ENCODE assay signal across 1 cellular context in genomic region chr19:16185123-16185924, GRCh38.
TF ChIP-seq lines count a peak whose summit lies in the region.

Gene FAM32A (plus strand): TSS chr19:16185410. CDS start chr19:16185443, 33 bp downstream.

TF ChIP-seq in K562, 482 proteins besides CTCF, POLR2A, EP300 and RAD21 (continued from another document and continues in another):
- peak in 1 of 2 experiments; percentile 67; a peak in 1 of 4 replicates for TF ChIP-seq SIN3A (IDR thresholded peaks at IDR 0.05; ENCODE audit: borderline replicate concordance in 2 of 2, control insufficient read depth in 1 of 2, low read depth in 2 of 2, low read length in 2 of 2)
- TF ChIP-seq ZNF224 (CRISPR knock-in tag; IDR thresholded peaks at IDR 0.05), result no peak
- no peak for TF ChIP-seq RFX1 (IDR thresholded peaks at IDR 0.05)
- TF ChIP-seq NCOA6 (IDR thresholded peaks at IDR 0.05), result no peak
- no peak for TF ChIP-seq KAT7 (CRISPR knock-in tag; IDR thresholded peaks at IDR 0.05; ENCODE audit: borderline replicate concordance)
- TF ChIP-seq, protein P1, sequence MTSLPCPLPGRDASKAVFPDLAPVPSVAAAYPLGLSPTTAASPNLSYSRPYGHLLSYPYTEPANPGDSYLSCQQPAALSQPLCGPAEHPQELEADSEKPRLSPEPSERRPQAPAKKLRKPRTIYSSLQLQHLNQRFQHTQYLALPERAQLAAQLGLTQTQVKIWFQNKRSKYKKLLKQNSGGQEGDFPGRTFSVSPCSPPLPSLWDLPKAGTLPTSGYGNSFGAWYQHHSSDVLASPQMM (CRISPR knock-in tag; IDR thresholded peaks at IDR 0.05), result no peak
- TF ChIP-seq, protein P2, sequence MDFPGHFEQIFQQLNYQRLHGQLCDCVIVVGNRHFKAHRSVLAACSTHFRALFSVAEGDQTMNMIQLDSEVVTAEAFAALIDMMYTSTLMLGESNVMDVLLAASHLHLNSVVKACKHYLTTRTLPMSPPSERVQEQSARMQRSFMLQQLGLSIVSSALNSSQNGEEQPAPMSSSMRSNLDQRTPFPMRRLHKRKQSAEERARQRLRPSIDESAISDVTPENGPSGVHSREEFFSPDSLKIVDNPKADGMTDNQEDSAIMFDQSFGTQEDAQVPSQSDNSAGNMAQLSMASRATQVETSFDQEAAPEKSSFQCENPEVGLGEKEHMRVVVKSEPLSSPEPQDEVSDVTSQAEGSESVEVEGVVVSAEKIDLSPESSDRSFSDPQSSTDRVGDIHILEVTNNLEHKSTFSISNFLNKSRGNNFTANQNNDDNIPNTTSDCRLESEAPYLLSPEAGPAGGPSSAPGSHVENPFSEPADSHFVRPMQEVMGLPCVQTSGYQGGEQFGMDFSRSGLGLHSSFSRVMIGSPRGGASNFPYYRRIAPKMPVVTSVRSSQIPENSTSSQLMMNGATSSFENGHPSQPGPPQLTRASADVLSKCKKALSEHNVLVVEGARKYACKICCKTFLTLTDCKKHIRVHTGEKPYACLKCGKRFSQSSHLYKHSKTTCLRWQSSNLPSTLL (IDR thresholded peaks at IDR 0.05), result no peak
- peak; percentile 71; the same call in 1 of the 2 replicates for TF ChIP-seq CREM (IDR thresholded peaks at IDR 0.05; ENCODE audit: low read depth)
- TF ChIP-seq, protein P3, sequence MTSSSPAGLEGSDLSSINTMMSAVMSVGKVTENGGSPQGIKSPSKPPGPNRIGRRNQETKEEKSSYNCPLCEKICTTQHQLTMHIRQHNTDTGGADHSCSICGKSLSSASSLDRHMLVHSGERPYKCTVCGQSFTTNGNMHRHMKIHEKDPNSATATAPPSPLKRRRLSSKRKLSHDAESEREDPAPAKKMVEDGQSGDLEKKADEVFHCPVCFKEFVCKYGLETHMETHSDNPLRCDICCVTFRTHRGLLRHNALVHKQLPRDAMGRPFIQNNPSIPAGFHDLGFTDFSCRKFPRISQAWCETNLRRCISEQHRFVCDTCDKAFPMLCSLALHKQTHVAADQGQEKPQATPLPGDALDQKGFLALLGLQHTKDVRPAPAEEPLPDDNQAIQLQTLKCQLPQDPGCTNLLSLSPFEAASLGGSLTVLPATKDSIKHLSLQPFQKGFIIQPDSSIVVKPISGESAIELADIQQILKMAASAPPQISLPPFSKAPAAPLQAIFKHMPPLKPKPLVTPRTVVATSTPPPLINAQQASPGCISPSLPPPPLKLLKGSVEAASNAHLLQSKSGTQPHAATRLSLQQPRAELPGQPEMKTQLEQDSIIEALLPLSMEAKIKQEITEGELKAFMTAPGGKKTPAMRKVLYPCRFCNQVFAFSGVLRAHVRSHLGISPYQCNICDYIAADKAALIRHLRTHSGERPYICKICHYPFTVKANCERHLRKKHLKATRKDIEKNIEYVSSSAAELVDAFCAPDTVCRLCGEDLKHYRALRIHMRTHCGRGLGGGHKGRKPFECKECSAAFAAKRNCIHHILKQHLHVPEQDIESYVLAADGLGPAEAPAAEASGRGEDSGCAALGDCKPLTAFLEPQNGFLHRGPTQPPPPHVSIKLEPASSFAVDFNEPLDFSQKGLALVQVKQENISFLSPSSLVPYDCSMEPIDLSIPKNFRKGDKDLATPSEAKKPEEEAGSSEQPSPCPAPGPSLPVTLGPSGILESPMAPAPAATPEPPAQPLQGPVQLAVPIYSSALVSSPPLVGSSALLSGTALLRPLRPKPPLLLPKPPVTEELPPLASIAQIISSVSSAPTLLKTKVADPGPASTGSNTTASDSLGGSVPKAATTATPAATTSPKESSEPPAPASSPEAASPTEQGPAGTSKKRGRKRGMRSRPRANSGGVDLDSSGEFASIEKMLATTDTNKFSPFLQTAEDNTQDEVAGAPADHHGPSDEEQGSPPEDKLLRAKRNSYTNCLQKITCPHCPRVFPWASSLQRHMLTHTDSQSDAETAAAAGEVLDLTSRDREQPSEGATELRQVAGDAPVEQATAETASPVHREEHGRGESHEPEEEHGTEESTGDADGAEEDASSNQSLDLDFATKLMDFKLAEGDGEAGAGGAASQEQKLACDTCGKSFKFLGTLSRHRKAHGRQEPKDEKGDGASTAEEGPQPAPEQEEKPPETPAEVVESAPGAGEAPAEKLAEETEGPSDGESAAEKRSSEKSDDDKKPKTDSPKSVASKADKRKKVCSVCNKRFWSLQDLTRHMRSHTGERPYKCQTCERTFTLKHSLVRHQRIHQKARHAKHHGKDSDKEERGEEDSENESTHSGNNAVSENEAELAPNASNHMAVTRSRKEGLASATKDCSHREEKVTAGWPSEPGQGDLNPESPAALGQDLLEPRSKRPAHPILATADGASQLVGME (CRISPR knock-in tag; IDR thresholded peaks at IDR 0.05), result no peak
- TF ChIP-seq MCM7 (IDR thresholded peaks at IDR 0.05), result no peak
- no peak for TF ChIP-seq SMAD3 (CRISPR knock-in tag; conservative IDR thresholded peaks at IDR 0.05)
- peak; percentile 78 to 82 for TF ChIP-seq FOXK2 (conservative IDR thresholded peaks at IDR 0.05 in 1 of 2, IDR thresholded peaks at IDR 0.05 in 1 of 2; ENCODE audit: low read depth in 2 of 2)
- TF ChIP-seq SMARCB1 (IDR thresholded peaks at IDR 0.05; ENCODE audit: insufficient read length, low read depth), result no peak
- TF ChIP-seq RBFOX2 (IDR thresholded peaks at IDR 0.05; ENCODE audit: low read depth, low read length), result peak; percentile 94
- TF ChIP-seq CBX3 (IDR thresholded peaks at IDR 0.05; ENCODE audit: borderline replicate concordance in 1 of 2, low read length in 2 of 2), result peak in 1 of 2 experiments; percentile 56; a peak in 1 of 3 replicates
- TF ChIP-seq NR2C1 (IDR thresholded peaks at IDR 0.05), result no peak
- peak; percentile 62 for TF ChIP-seq NR2C1 (tag; IDR thresholded peaks at IDR 0.05)
- TF ChIP-seq, protein P4, sequence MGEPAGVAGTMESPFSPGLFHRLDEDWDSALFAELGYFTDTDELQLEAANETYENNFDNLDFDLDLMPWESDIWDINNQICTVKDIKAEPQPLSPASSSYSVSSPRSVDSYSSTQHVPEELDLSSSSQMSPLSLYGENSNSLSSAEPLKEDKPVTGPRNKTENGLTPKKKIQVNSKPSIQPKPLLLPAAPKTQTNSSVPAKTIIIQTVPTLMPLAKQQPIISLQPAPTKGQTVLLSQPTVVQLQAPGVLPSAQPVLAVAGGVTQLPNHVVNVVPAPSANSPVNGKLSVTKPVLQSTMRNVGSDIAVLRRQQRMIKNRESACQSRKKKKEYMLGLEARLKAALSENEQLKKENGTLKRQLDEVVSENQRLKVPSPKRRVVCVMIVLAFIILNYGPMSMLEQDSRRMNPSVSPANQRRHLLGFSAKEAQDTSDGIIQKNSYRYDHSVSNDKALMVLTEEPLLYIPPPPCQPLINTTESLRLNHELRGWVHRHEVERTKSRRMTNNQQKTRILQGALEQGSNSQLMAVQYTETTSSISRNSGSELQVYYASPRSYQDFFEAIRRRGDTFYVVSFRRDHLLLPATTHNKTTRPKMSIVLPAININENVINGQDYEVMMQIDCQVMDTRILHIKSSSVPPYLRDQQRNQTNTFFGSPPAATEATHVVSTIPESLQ (CRISPR knock-in tag; IDR thresholded peaks at IDR 0.05), result no peak
- no peak for TF ChIP-seq ZNF398 (CRISPR knock-in tag; IDR thresholded peaks at IDR 0.05)
- no peak for TF ChIP-seq ID3 (CRISPR knock-in tag; IDR thresholded peaks at IDR 0.05)
- no peak for TF ChIP-seq ID3 (tag; IDR thresholded peaks at IDR 0.05)
- TF ChIP-seq NFYB (IDR thresholded peaks at IDR 0.05; ENCODE audit: extremely low read depth, insufficient read length), result peak; percentile 85
- peak; percentile 87 for TF ChIP-seq SIN3B (IDR thresholded peaks at IDR 0.05; ENCODE audit: low read depth)
- no peak for TF ChIP-seq L3MBTL2 (IDR thresholded peaks at IDR 0.05)
- TF ChIP-seq, protein P5, sequence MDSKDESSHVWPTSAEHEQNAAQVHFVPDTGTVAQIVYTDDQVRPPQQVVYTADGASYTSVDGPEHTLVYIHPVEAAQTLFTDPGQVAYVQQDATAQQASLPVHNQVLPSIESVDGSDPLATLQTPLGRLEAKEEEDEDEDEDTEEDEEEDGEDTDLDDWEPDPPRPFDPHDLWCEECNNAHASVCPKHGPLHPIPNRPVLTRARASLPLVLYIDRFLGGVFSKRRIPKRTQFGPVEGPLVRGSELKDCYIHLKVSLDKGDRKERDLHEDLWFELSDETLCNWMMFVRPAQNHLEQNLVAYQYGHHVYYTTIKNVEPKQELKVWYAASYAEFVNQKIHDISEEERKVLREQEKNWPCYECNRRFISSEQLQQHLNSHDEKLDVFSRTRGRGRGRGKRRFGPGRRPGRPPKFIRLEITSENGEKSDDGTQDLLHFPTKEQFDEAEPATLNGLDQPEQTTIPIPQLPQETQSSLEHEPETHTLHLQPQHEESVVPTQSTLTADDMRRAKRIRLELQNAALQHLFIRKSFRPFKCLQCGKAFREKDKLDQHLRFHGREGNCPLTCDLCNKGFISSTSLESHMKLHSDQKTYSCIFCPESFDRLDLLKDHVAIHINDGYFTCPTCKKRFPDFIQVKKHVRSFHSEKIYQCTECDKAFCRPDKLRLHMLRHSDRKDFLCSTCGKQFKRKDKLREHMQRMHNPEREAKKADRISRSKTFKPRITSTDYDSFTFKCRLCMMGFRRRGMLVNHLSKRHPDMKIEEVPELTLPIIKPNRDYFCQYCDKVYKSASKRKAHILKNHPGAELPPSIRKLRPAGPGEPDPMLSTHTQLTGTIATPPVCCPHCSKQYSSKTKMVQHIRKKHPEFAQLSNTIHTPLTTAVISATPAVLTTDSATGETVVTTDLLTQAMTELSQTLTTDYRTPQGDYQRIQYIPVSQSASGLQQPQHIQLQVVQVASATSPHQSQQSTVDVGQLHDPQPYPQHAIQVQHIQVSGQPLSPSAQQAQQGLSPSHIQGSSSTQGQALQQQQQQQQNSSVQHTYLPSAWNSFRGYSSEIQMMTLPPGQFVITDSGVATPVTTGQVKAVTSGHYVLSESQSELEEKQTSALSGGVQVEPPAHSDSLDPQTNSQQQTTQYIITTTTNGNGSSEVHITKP (IDR thresholded peaks at IDR 0.05; ENCODE audit: partially characterized antibody), result no peak
- peak; percentile 88 for TF ChIP-seq MBD2 (IDR thresholded peaks at IDR 0.05; ENCODE audit: borderline replicate concordance, low read depth)
- peak; percentile 97 to 100 for TF ChIP-seq SRF (CRISPR knock-in tag; IDR thresholded peaks at IDR 0.05)
- TF ChIP-seq SMAD4 (CRISPR knock-in tag; conservative IDR thresholded peaks at IDR 0.05), result no peak
- no peak for TF ChIP-seq NCOA2 (IDR thresholded peaks at IDR 0.05; ENCODE audit: partially characterized antibody in 2 of 2)
- TF ChIP-seq ARID4B (CRISPR knock-in tag; IDR thresholded peaks at IDR 0.05), result peak; percentile 23; the same call in 1 of the 2 replicates
- peak; percentile 66 for TF ChIP-seq TAF7 (tag; IDR thresholded peaks at IDR 0.05)
- TF ChIP-seq KHSRP (IDR thresholded peaks at IDR 0.05), result no peak
- TF ChIP-seq SIRT6 (IDR thresholded peaks at IDR 0.05; ENCODE audit: low read depth, low read length), result no peak
- no peak for TF ChIP-seq MYBL2 (IDR thresholded peaks at IDR 0.05; ENCODE audit: low read depth)
- TF ChIP-seq MYBL2 (CRISPR knock-in tag; IDR thresholded peaks at IDR 0.05; ENCODE audit: borderline replicate concordance), result no peak
- TF ChIP-seq, protein P6, sequence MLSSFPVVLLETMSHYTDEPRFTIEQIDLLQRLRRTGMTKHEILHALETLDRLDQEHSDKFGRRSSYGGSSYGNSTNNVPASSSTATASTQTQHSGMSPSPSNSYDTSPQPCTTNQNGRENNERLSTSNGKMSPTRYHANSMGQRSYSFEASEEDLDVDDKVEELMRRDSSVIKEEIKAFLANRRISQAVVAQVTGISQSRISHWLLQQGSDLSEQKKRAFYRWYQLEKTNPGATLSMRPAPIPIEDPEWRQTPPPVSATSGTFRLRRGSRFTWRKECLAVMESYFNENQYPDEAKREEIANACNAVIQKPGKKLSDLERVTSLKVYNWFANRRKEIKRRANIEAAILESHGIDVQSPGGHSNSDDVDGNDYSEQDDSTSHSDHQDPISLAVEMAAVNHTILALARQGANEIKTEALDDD (IDR thresholded peaks at IDR 0.05), result no peak
- TF ChIP-seq SMAD2 (IDR thresholded peaks at IDR 0.05; ENCODE audit: low read depth, low read length), result no peak
- TF ChIP-seq RBM14 (IDR thresholded peaks at IDR 0.05; ENCODE audit: borderline replicate concordance, insufficient read depth, low read depth, low read length), result no peak
